23 cellular contexts compared by ENCODE assay signal in the genomic region with DNA sequence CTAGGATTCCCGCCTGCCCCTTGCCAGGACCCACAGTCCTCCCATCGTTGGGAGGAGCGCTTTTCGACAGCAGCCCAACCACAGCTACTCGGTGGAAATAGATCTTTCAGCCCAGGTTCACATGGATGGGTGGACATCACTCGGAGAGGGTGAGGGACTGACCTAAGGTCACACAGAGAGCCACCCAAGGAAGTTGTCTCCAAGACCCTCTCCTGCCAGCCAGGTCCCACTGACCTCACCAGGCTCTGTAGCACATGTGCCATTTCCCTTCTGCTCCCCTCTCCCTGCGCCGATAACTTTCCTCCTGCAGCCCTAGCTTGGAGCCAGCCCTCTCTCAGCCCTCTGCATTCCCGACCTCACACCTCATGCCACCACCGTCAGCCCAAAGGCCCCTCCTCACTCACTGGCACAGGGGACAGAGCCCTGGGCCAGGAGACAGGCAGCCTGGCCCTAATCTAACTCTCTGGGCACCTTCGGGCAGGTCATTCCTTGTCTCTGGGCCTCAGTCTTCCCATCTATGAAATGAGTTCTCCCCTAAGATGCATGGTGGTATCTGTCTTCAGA. TPM values are rescaled to one million over a fixed set of nuclear protein-coding genes. Genes with fewer than 3 reads are reported as not detected.
"Had no signal": no experiment of that assay in that cellular context is flagged by ENCODE, and none has a peak within 500 bp of the region (broad histone marks: within the 10 kb centered on the region; RNA-seq: fewer than 3 reads in every experiment).

No MANE protein-coding gene starts in this region.

- H3K27me3 ChIP-seq: cardiac muscle cell, pancreas had no signal

- H3K4me1 Mint-ChIP-seq: activated T-helper 17 cell treated with anti-CD3 and anti-CD28 coated beads, Interleukin-2, amount 50 U/mL, for 72 hours had no signal

- H3K27ac Mint-ChIP-seq: activated B cell treated with CpG ODN at 0.5 μM for 24 hours; activated CD4-positive, alpha-beta memory T cell treated with anti-CD3 and anti-CD28 coated beads, Interleukin-2, amount 10 ng/mL, durations not matched to agents 7 days and 5 days; activated CD8-positive, alpha-beta memory T cell treated with anti-CD3 and anti-CD28 coated beads, Interleukin-2, amount 10 ng/mL, durations not matched to agents 7 days and 5 days; activated naive CD8-positive, alpha-beta T cell treated with anti-CD3 and anti-CD28 coated beads, Interleukin-2, amount 50 U/mL, for 24 hours; activated T-helper 17 cell treated with anti-CD3 and anti-CD28 coated beads, Interleukin-2, amount 50 U/mL, for 72 hours; memory B cell; stimulated activated effector memory CD8-positive, alpha-beta T cell treated with anti-CD3 and anti-CD28 coated beads, Interleukin-12 subunit alpha, Interleukin-12 subunit beta, amount 100 ng/mL, for 72 hours; T-helper 2 cell treated with Interferon-gamma antibody and Interleukin-4, amounts not matched to agents 5 μg/mL and 100 μg/mL, for 36 hours had no signal

- H3K27ac ChIP-seq: cardiac muscle cell, pancreas, sigmoid colon, stomach, thoracic aorta, upper lobe of left lung had no signal

- H3K9me3 Mint-ChIP-seq: activated B cell treated with CpG ODN at 0.5 μM for 24 hours; activated CD4-positive, alpha-beta memory T cell treated with anti-CD3 and anti-CD28 coated beads, Interleukin-2, amount 10 ng/mL, durations not matched to agents 7 days and 5 days; activated naive CD8-positive, alpha-beta T cell treated with anti-CD3 and anti-CD28 coated beads, Interleukin-2, amount 50 U/mL, for 24 hours; activated T-helper 17 cell treated with anti-CD3 and anti-CD28 coated beads, Interleukin-2, amount 50 U/mL, for 72 hours; memory B cell; stimulated activated effector memory CD8-positive, alpha-beta T cell treated with anti-CD3 and anti-CD28 coated beads, Interleukin-12 subunit alpha, Interleukin-12 subunit beta, amount 100 ng/mL, for 72 hours; T-helper 2 cell treated with Interferon-gamma antibody and Interleukin-4, amounts not matched to agents 5 μg/mL and 100 μg/mL, for 36 hours had no signal

- H3K36me3 Mint-ChIP-seq: activated CD8-positive, alpha-beta memory T cell treated with anti-CD3 and anti-CD28 coated beads, Interleukin-2, amount 10 ng/mL, durations not matched to agents 7 days and 5 days; memory B cell; stimulated activated effector memory CD8-positive, alpha-beta T cell treated with anti-CD3 and anti-CD28 coated beads, Interleukin-12 subunit alpha, Interleukin-12 subunit beta, amount 100 ng/mL, for 72 hours had no signal

- H3K4me3 Mint-ChIP-seq: activated B cell treated with CpG ODN at 0.5 μM for 24 hours; activated CD4-positive, alpha-beta memory T cell treated with anti-CD3 and anti-CD28 coated beads, Interleukin-2, amount 10 ng/mL, durations not matched to agents 7 days and 5 days; activated CD8-positive, alpha-beta memory T cell treated with anti-CD3 and anti-CD28 coated beads, Interleukin-2, amount 10 ng/mL, durations not matched to agents 7 days and 5 days; activated naive CD8-positive, alpha-beta T cell treated with anti-CD3 and anti-CD28 coated beads, Interleukin-2, amount 50 U/mL, for 24 hours; activated T-helper 17 cell treated with anti-CD3 and anti-CD28 coated beads, Interleukin-2, amount 50 U/mL, for 72 hours; memory B cell; stimulated activated effector memory CD8-positive, alpha-beta T cell treated with anti-CD3 and anti-CD28 coated beads, Interleukin-12 subunit alpha, Interleukin-12 subunit beta, amount 100 ng/mL, for 72 hours; T-helper 2 cell treated with Interferon-gamma antibody and Interleukin-4, amounts not matched to agents 5 μg/mL and 100 μg/mL, for 36 hours had no signal

- H3K9me3 ChIP-seq: pancreas, sigmoid colon, stomach, thoracic aorta, upper lobe of left lung had no signal

- ATAC-seq: activated CD8-positive, alpha-beta memory T cell treated with anti-CD3 and anti-CD28 coated beads, Interleukin-2, amount 10 ng/mL, durations not matched to agents 7 days and 5 days; activated naive CD8-positive, alpha-beta T cell treated with anti-CD3 and anti-CD28 coated beads, Interleukin-2, amount 50 U/mL, for 24 hours; activated T-helper 17 cell treated with anti-CD3 and anti-CD28 coated beads, Interleukin-2, amount 50 U/mL, for 72 hours; pancreas; stimulated activated effector memory CD8-positive, alpha-beta T cell treated with anti-CD3 and anti-CD28 coated beads, Interleukin-12 subunit alpha, Interleukin-12 subunit beta, amount 100 ng/mL, for 72 hours had no signal

- DNase-seq: activated B cell treated with CpG ODN at 0.5 μM for 24 hours; activated CD4-positive, alpha-beta memory T cell treated with anti-CD3 and anti-CD28 coated beads, Interleukin-2, amount 10 ng/mL, durations not matched to agents 7 days and 5 days; activated CD4-positive, alpha-beta T cell treated with anti-CD3 and anti-CD28 coated beads for 48 hours; activated CD8-positive, alpha-beta memory T cell treated with anti-CD3 and anti-CD28 coated beads, Interleukin-2, amount 10 ng/mL, durations not matched to agents 7 days and 5 days; activated naive CD4-positive, alpha-beta T cell treated with Interleukin-2 at 50 U/mL for 16 hours; activated naive CD8-positive, alpha-beta T cell treated with anti-CD3 and anti-CD28 coated beads, Interleukin-2, amount 50 U/mL, for 24 hours; activated T-cell treated with anti-CD3 and anti-CD28 coated beads, Interleukin-2, amount 50 U/mL, for 1 hour; aorta; pancreas; sigmoid colon; stimulated activated CD4-positive, alpha-beta T cell treated with anti-CD3 and anti-CD28 coated beads, Interleukin-4, amount 100 ng/mL, for 24 hours; stomach had no signal

- H3K36me3 ChIP-seq: cardiac muscle cell, pancreas, sigmoid colon, stomach, thoracic aorta, upper lobe of left lung had no signal

- H3K4me1 ChIP-seq: pancreas had no signal

- H3K4me3 ChIP-seq: cardiac muscle cell, pancreas, sigmoid colon, stomach, thoracic aorta, upper lobe of left lung had no signal

RNA-seq across cellular contexts. Expression of gene KCNJ4, which starts 4.7 kb away (rescaled TPM):
- total RNA-seq: activated B cell treated with CpG ODN at 0.5 μM for 24 hours; activated CD4-positive, alpha-beta memory T cell treated with anti-CD3 and anti-CD28 coated beads, Interleukin-2, amount 10 ng/mL, durations not matched to agents 7 days and 5 days; activated CD8-positive, alpha-beta memory T cell treated with anti-CD3 and anti-CD28 coated beads, Interleukin-2, amount 10 ng/mL, durations not matched to agents 7 days and 5 days; activated T-helper 17 cell treated with anti-CD3 and anti-CD28 coated beads, Interleukin-2, amount 50 U/mL, for 72 hours; aorta; epithelial cell of proximal tubule; kidney epithelial cell; mononuclear cell; pancreas; pulmonary artery endothelial cell; sigmoid colon; stomach; thoracic aorta; upper lobe of left lung had no signal

RNA-seq across cellular contexts. Expression of gene KDELR3, which starts 17.6 kb away (rescaled TPM):
- total RNA-seq: activated B cell treated with CpG ODN at 0.5 μM for 24 hours, mononuclear cell had no signal
